ENCODE assay signal across 3 cellular contexts in the genomic region with DNA sequence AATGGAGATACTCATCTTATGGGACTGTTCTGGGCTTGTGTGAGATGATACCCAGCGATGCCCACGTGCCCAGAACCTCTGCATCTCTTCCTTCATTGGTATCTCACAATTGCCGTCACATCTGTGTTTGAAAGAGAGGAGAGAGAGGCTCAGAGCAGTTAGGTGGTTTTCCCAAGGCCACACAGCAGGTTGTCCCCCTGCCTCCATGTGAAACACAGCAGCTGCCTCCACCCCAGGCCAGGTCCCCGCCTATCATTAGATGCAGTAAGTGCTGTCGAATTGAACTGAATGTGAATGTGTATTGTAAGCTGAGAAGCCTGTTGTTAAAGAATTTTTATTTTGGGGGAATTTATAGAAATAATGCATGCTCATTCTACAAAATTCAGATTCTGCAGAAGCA. TPM values are rescaled to one million over a fixed set of nuclear protein-coding genes. Genes with fewer than 3 reads are reported as not detected.
"Had no signal": no experiment of that assay in that cellular context is flagged by ENCODE, and none has a peak within 500 bp of the region (broad histone marks: within the 10 kb centered on the region; RNA-seq: fewer than 3 reads in every experiment).

No MANE protein-coding gene starts in this region.

RNA-seq across cellular contexts. Expression of gene BMP8A, which starts 5.1 kb away (rescaled TPM):
- total RNA-seq: stomach, subcutaneous adipose tissue, thoracic aorta had no signal
- polyA plus RNA-seq: stomach had no signal
